Comparison of ENCODE assay signal across 31 cellular contexts in genomic region chr10:62826275-62826674, GRCh38.
"Had no signal": no experiment of that assay in that cellular context is flagged by ENCODE, and none has a peak within 500 bp of the region (broad histone marks: within the 10 kb centered on the region; RNA-seq: fewer than 3 reads in every experiment).

No MANE protein-coding gene starts in this region.

- H3K9me3 Mint-ChIP-seq: activated CD4-positive, alpha-beta memory T cell treated with anti-CD3 and anti-CD28 coated beads for 36 hours; activated naive CD4-positive, alpha-beta T cell treated with anti-CD3 and anti-CD28 coated beads, Interleukin-2, amount 10 ng/mL, durations not matched to agents 7 days and 5 days; activated naive CD8-positive, alpha-beta T cell treated with anti-CD3 and anti-CD28 coated beads, Interleukin-2, amount 50 U/mL, for 24 hours; brain; IgD-negative memory B cell; T-helper 1 cell treated with Interleukin-12 subunit alpha and Interleukin-12 subunit beta and Interleukin-4 antibody, amounts not matched to agents 30 μg/mL and 1 μg/mL, for 36 hours; T-helper 2 cell treated with Interferon-gamma antibody and Interleukin-4, amounts not matched to agents 5 μg/mL and 100 μg/mL, for 36 hours; WTC11 had no signal

- H3K36me3 Mint-ChIP-seq: activated CD4-positive, alpha-beta memory T cell treated with anti-CD3 and anti-CD28 coated beads for 36 hours; activated naive CD4-positive, alpha-beta T cell treated with anti-CD3 and anti-CD28 coated beads, Interleukin-2, amount 10 ng/mL, durations not matched to agents 7 days and 5 days; activated naive CD8-positive, alpha-beta T cell; brain; IgD-negative memory B cell; WTC11 had no signal

- ATAC-seq: activated naive CD8-positive, alpha-beta T cell treated with anti-CD3 and anti-CD28 coated beads, Interleukin-2, amount 50 U/mL, for 24 hours; Panc1; WTC11 had no signal

- DNase-seq: activated CD4-positive, alpha-beta memory T cell treated with anti-CD3 and anti-CD28 coated beads for 36 hours; activated CD4-positive, alpha-beta T cell treated with anti-CD3 and anti-CD28 coated beads for 4 hours; activated CD4-positive, alpha-beta T cell treated with anti-CD3 and anti-CD28 coated beads, Interleukin-2, amount 50 U/mL, for 1 hour; activated CD4-positive, CD25-positive, alpha-beta regulatory T cell treated with anti-CD3 and anti-CD28 coated beads, Interleukin-2, amount 50 U/mL, for 72 hours; activated CD8-positive, alpha-beta memory T cell treated with anti-CD3 and anti-CD28 coated beads, Interleukin-2, amount 50 U/mL, for 4 hours; activated effector memory CD4-positive, alpha-beta T cell treated with Interleukin-2 at 50 U/mL for 16 hours; activated naive CD4-positive, alpha-beta T cell treated with anti-CD3 and anti-CD28 coated beads, Interleukin-2, amount 10 ng/mL, durations not matched to agents 7 days and 5 days; activated naive CD8-positive, alpha-beta T cell treated with anti-CD3 and anti-CD28 coated beads, Interleukin-2, amount 50 U/mL, for 24 hours; activated T-cell treated with anti-CD3 and anti-CD28 coated beads for 4 hours; activated T-cell treated with anti-CD3 and anti-CD28 coated beads, Interleukin-2, amount 50 U/mL, for 48 hours; anterior cingulate cortex; central memory CD4-positive, alpha-beta T cell; KG1; MG63; NCI-H1048; NCI-H1105 treated with DMSO at 0.1 percent for 48 hours; NCI-H1436; NCI-H1694; NCI-H1930; NCI-H2081 treated with DMSO at 0.1 percent for 48 hours; NCI-H226; NCI-H524 treated with DMSO at 0.1 percent for 48 hours; SHP77; SJCRH30 had no signal

- H3K27me3 Mint-ChIP-seq: activated CD4-positive, alpha-beta memory T cell treated with anti-CD3 and anti-CD28 coated beads for 36 hours; activated naive CD8-positive, alpha-beta T cell treated with anti-CD3 and anti-CD28 coated beads, Interleukin-2, amount 50 U/mL, for 24 hours; IgD-negative memory B cell had no signal

- H3K4me1 Mint-ChIP-seq: activated naive CD4-positive, alpha-beta T cell treated with anti-CD3 and anti-CD28 coated beads, Interleukin-2, amount 10 ng/mL, durations not matched to agents 7 days and 5 days had no signal

- H3K27ac Mint-ChIP-seq: activated CD4-positive, alpha-beta memory T cell treated with anti-CD3 and anti-CD28 coated beads for 36 hours; activated naive CD4-positive, alpha-beta T cell treated with anti-CD3 and anti-CD28 coated beads, Interleukin-2, amount 10 ng/mL, durations not matched to agents 7 days and 5 days; activated naive CD8-positive, alpha-beta T cell; activated naive CD8-positive, alpha-beta T cell treated with anti-CD3 and anti-CD28 coated beads, Interleukin-2, amount 50 U/mL, for 24 hours; brain; IgD-negative memory B cell; T-helper 1 cell treated with Interleukin-12 subunit alpha and Interleukin-12 subunit beta and Interleukin-4 antibody, amounts not matched to agents 30 μg/mL and 1 μg/mL, for 36 hours; T-helper 2 cell treated with Interferon-gamma antibody and Interleukin-4, amounts not matched to agents 5 μg/mL and 100 μg/mL, for 36 hours; WTC11 had no signal

- H3K4me3 Mint-ChIP-seq: activated CD4-positive, alpha-beta memory T cell treated with anti-CD3 and anti-CD28 coated beads for 36 hours; activated naive CD4-positive, alpha-beta T cell treated with anti-CD3 and anti-CD28 coated beads, Interleukin-2, amount 10 ng/mL, durations not matched to agents 7 days and 5 days; activated naive CD8-positive, alpha-beta T cell; activated naive CD8-positive, alpha-beta T cell treated with anti-CD3 and anti-CD28 coated beads, Interleukin-2, amount 50 U/mL, for 24 hours; brain; IgD-negative memory B cell; T-helper 1 cell treated with Interleukin-12 subunit alpha and Interleukin-12 subunit beta and Interleukin-4 antibody, amounts not matched to agents 30 μg/mL and 1 μg/mL, for 36 hours; T-helper 2 cell treated with Interferon-gamma antibody and Interleukin-4, amounts not matched to agents 5 μg/mL and 100 μg/mL, for 36 hours; WTC11 had no signal
